In genomic region chr2:181892795-181893435, GRCh38 we compare ENCODE assay signal across 8 cellular contexts. TPM values are rescaled to one million over a fixed set of nuclear protein-coding genes. Genes with fewer than 3 reads are reported as not detected.
DNase-seq lines count a peak whose midpoint lies in the region; ATAC-seq, FAIRE-seq and TF ChIP-seq lines count a peak whose summit lies in the region.

No MANE protein-coding gene starts in this region.

- H3K4me1 Mint-ChIP-seq in activated T-cell treated with anti-CD3 and anti-CD28 coated beads, Interleukin-2, amount 50 U/mL, for 4 hours (ENCODE audit: low read depth), result peaks cover 29% of the 10 kb centered on the region
- peaks cover 22% of the 10 kb centered on the region for H3K4me1 Mint-ChIP-seq in WTC11

- intact Hi-C loops in posterior cingulate gyrus (cut with DNase I), result loop anchor here (5.0 to 10.0 kb wide), 5 partner anchors 46 to 911 kb away; partner anchors contain the start of gene UBE2E3

- H3K4me3 ChIP-seq in gastroesophageal sphincter, result peak overlapping the region; percentile 81 to 99
- H3K4me3 ChIP-seq in small intestine (ENCODE audit: low read depth in 1 of 2, low read length in 2 of 2), result peak overlapping the region; percentile 80 to 92

- H3K36me3 ChIP-seq in gastroesophageal sphincter (no peaks in the 10 kb centered on the region), small intestine (ENCODE audit: control insufficient read depth in 2 of 2, insufficient read depth in 2 of 2, low read length in 2 of 2) (no peaks in the 10 kb centered on the region)

- WGBS in gastroesophageal sphincter (ENCODE audit: low coverage in 1 of 2), 2 donors, result 1 to 8% methylated on average over 5 to 10 of the region's 10 CpGs
- WGBS in small intestine, 3 donors, result 1 to 8% (median 7%) methylated on average over 10 of the region's 10 CpGs

- peaks cover 9% of the 10 kb centered on the region for H3K36me3 Mint-ChIP-seq in activated T-cell treated with anti-CD3 and anti-CD28 coated beads, Interleukin-2, amount 50 U/mL, for 4 hours (ENCODE audit: insufficient read depth)
- H3K36me3 Mint-ChIP-seq in WTC11, result no peaks in the 10 kb centered on the region

- FAIRE-seq in small intestine (lab: Jason Lieb, UNC) (no peak), HTR-8/SVneo (lab: Jason Lieb, UNC) (no peak)

- no peak for TF ChIP-seq POLR2A in gastroesophageal sphincter (IDR thresholded peaks at IDR 0.05)

- H3K27me3 ChIP-seq in gastroesophageal sphincter (no peaks in the 10 kb centered on the region), small intestine (ENCODE audit: control insufficient read depth in 2 of 2, insufficient read depth in 2 of 2, low read length in 2 of 2) (no peaks in the 10 kb centered on the region)

- peaks cover 8% of the 10 kb centered on the region for H3K27me3 Mint-ChIP-seq in activated T-cell treated with anti-CD3 and anti-CD28 coated beads, Interleukin-2, amount 50 U/mL, for 4 hours (ENCODE audit: low read depth)
- H3K27me3 Mint-ChIP-seq in WTC11 (ENCODE audit: low read depth), result peaks cover 9% of the 10 kb centered on the region

- TF ChIP-seq CTCF in WTC11 (IDR thresholded peaks at IDR 0.05) (no peak), gastroesophageal sphincter (IDR thresholded peaks at IDR 0.05) (no peak)

- CTCF ChIA-PET in WTC11 (lab: Charles Lee), result interaction anchor here (0.5 to 1.3 kb wide), 6 partner anchors 22 to 160 kb away, joined by 3 read pairs; no protein-coding TSS in a partner anchor

- DNase-seq in activated T-cell treated with anti-CD3 and anti-CD28 coated beads, Interleukin-2, amount 50 U/mL, for 4 hours, result no peak
- DNase-seq in activated T-cell treated with anti-CD3 and anti-CD28 coated beads, Interleukin-2, amount 50 U/mL, for 1 hour, result no peak
- no peak for DNase-seq in WTC11 (ENCODE audit: low spot score)
- peak; percentile 29 for DNase-seq in small intestine
- no peak for DNase-seq in posterior cingulate gyrus
- no peak for DNase-seq in HTR-8/SVneo (ENCODE audit: insufficient read length, low spot score)

- H3K27ac ChIP-seq in gastroesophageal sphincter (peak overlapping the region; percentile 96 to 99 (median 98)), small intestine (ENCODE audit: low read depth in 1 of 2, low read length in 1 of 2) (peak overlapping the region; percentile 95 to 97)

- H3K27ac Mint-ChIP-seq in WTC11, result peak overlapping the region; percentile 92; the same call in 1 of the 2 replicates

- H3K4me1 ChIP-seq in gastroesophageal sphincter (peaks cover 15 to 58% (median 23%) of the 10 kb centered on the region in 3 donors), small intestine (ENCODE audit: control insufficient read depth in 2 of 2, insufficient read depth in 1 of 2, low read depth in 1 of 2, low read length in 1 of 2) (no peaks in the 10 kb centered on the region)

- no peaks in the 10 kb centered on the region for H3K9me3 Mint-ChIP-seq in activated T-cell treated with anti-CD3 and anti-CD28 coated beads, Interleukin-2, amount 50 U/mL, for 4 hours
- no peaks in the 10 kb centered on the region for H3K9me3 Mint-ChIP-seq in WTC11

- POLR2A ChIA-PET in WTC11 (lab: Charles Lee), result no interaction called here

- TF ChIP-seq EP300 in gastroesophageal sphincter (IDR thresholded peaks at IDR 0.05), result no peak

- no peak for ATAC-seq in activated T-cell treated with anti-CD3 and anti-CD28 coated beads, Interleukin-2, amount 50 U/mL, for 4 hours
- ATAC-seq in WTC11 (no peak), gastroesophageal sphincter (no peak), HG02973 (IDR thresholded peaks at IDR 0.05; ENCODE audit: unreplicated experiment) (no peak)

- H3K9me3 ChIP-seq in gastroesophageal sphincter, result no peaks in the 10 kb centered on the region
- H3K9me3 ChIP-seq in small intestine (ENCODE audit: control insufficient read depth, low read depth), result no peaks in the 10 kb centered on the region

- H3K4me3 Mint-ChIP-seq in activated T-cell treated with anti-CD3 and anti-CD28 coated beads, Interleukin-2, amount 50 U/mL, for 4 hours, result peak overlapping the region; percentile 97
- peak overlapping the region; percentile 95 for H3K4me3 Mint-ChIP-seq in WTC11

TF ChIP-seq in WTC11, 78 proteins besides CTCF, POLR2A, EP300 and RAD21 (continues in another document):
- TF ChIP-seq, protein P1, sequence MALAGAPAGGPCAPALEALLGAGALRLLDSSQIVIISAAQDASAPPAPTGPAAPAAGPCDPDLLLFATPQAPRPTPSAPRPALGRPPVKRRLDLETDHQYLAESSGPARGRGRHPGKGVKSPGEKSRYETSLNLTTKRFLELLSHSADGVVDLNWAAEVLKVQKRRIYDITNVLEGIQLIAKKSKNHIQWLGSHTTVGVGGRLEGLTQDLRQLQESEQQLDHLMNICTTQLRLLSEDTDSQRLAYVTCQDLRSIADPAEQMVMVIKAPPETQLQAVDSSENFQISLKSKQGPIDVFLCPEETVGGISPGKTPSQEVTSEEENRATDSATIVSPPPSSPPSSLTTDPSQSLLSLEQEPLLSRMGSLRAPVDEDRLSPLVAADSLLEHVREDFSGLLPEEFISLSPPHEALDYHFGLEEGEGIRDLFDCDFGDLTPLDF (CRISPR knock-in tag; IDR thresholded peaks at IDR 0.05), result no peak
- TF ChIP-seq, protein P2, sequence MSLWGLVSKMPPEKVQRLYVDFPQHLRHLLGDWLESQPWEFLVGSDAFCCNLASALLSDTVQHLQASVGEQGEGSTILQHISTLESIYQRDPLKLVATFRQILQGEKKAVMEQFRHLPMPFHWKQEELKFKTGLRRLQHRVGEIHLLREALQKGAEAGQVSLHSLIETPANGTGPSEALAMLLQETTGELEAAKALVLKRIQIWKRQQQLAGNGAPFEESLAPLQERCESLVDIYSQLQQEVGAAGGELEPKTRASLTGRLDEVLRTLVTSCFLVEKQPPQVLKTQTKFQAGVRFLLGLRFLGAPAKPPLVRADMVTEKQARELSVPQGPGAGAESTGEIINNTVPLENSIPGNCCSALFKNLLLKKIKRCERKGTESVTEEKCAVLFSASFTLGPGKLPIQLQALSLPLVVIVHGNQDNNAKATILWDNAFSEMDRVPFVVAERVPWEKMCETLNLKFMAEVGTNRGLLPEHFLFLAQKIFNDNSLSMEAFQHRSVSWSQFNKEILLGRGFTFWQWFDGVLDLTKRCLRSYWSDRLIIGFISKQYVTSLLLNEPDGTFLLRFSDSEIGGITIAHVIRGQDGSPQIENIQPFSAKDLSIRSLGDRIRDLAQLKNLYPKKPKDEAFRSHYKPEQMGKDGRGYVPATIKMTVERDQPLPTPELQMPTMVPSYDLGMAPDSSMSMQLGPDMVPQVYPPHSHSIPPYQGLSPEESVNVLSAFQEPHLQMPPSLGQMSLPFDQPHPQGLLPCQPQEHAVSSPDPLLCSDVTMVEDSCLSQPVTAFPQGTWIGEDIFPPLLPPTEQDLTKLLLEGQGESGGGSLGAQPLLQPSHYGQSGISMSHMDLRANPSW (CRISPR knock-in tag; conservative IDR thresholded peaks at IDR 0.05; ENCODE audit: low read depth), result no peak
- no peak for TF ChIP-seq FOXJ3 (CRISPR knock-in tag; IDR thresholded peaks at IDR 0.05; ENCODE audit: borderline replicate concordance)
- no peak for TF ChIP-seq ZNF281 (CRISPR knock-in tag; IDR thresholded peaks at IDR 0.05)
- no peak for TF ChIP-seq CREB1 (CRISPR knock-in tag; IDR thresholded peaks at IDR 0.05)

RNA-seq across cellular contexts. Expression of gene ITPRID2, which starts 1.4 kb away (rescaled TPM):
- 10 to 100 TPM; 30.9 to 41.8 (median 37.5) TPM for total RNA-seq in activated T-cell treated with anti-CD3 and anti-CD28 coated beads, Interleukin-2, amount 50 U/mL, for 4 hours
- total RNA-seq in WTC11 (2021) (12.4 to 19.4 TPM (median 17.2 TPM) in 3 replicates), gastroesophageal sphincter (100 to 1,000 TPM; 106 to 127 (median 116) TPM)
- 10 to 100 TPM; 39.4 to 52.0 (median 41.6) TPM for polyA plus RNA-seq in small intestine
